ENCODE assay signal across 24 cellular contexts in genomic region chr3:116179091-116179490, GRCh38.
DNase-seq lines count a peak whose midpoint lies in the region; FAIRE-seq and TF ChIP-seq lines count a peak whose summit lies in the region.
"Had no signal": no experiment of that assay in that cellular context is flagged by ENCODE, and none has a peak within 500 bp of the region (broad histone marks: within the 10 kb centered on the region; RNA-seq: fewer than 3 reads in every experiment).

No MANE protein-coding gene starts in this region.

- peak; percentile 22 for DNase-seq in A172 (ENCODE audit: low spot score)
- peak; percentile 53 for DNase-seq in GM04504 (ENCODE audit: low read depth)
- peak; percentile 78 for DNase-seq in SK-N-MC (ENCODE audit: low read depth, low spot score)
- peak; percentile 6 for DNase-seq in fibroblast of the conjunctiva (ENCODE audit: low read depth)
- DNase-seq in frontal cortex (ENCODE audit: low spot score in 2 of 2) = no peak
- DNase-seq in endodermal cell = no peak
- no peak for DNase-seq in colonic mucosa
- no peak for DNase-seq in CD4-positive, alpha-beta memory T cell
- DNase-seq: activated CD8-positive, alpha-beta memory T cell treated with anti-CD3 and anti-CD28 coated beads, Interleukin-2, amount 50 U/mL, for 48 hours; activated naive CD4-positive, alpha-beta T cell treated with anti-CD3 and anti-CD28 coated beads, Interleukin-2, amount 10 ng/mL, durations not matched to agents 7 days and 5 days; Caco-2; effector CD4-positive, alpha-beta T cell; GDM1; HFFc6; mesendoderm; NCI-H1105; NCI-H2171 treated with DMSO at 0.1 percent for 48 hours; NK-92 treated with Interleukin-12 subunit alpha and Interleukin-12 subunit beta, amount 100 ng/mL, for 24 hours; nucleus accumbens; SHP77; T-helper 9 cell; transverse colon had no signal

- H3K9me3 ChIP-seq in SK-N-MC (ENCODE audit: low read depth, low read length) = no peaks in the 10 kb centered on the region
- no peaks in the 10 kb centered on the region for H3K9me3 ChIP-seq in endodermal cell (ENCODE audit: control insufficient read depth, low read length)
- H3K9me3 ChIP-seq in colonic mucosa = no peaks in the 10 kb centered on the region
- H3K9me3 ChIP-seq in CD4-positive, alpha-beta memory T cell (ENCODE audit: control insufficient read depth in 1 of 2, low read length in 2 of 2) = no peaks in the 10 kb centered on the region
- H3K9me3 ChIP-seq: Caco-2, transverse colon had no signal

- H3K27me3 ChIP-seq in endodermal cell (ENCODE audit: control insufficient read depth, insufficient read depth, low read length, poor library complexity, severe bottlenecking) = no peaks in the 10 kb centered on the region
- H3K27me3 ChIP-seq in colonic mucosa = no peaks in the 10 kb centered on the region
- no peaks in the 10 kb centered on the region for H3K27me3 ChIP-seq in CD4-positive, alpha-beta memory T cell (ENCODE audit: insufficient read depth, low read length)
- H3K27me3 ChIP-seq: transverse colon had no signal

- peaks cover 5% of the 10 kb centered on the region for H3K4me1 Mint-ChIP-seq in endodermal cell
- H3K4me1 Mint-ChIP-seq in CD4-positive, alpha-beta memory T cell = no peaks in the 10 kb centered on the region
- H3K4me1 Mint-ChIP-seq: activated naive CD4-positive, alpha-beta T cell treated with anti-CD3 and anti-CD28 coated beads, Interleukin-2, amount 10 ng/mL, durations not matched to agents 7 days and 5 days had no signal

- no peak for FAIRE-seq in frontal cortex (lab: Jason Lieb, UNC)
- FAIRE-seq: A204.1, K562 had no signal

- CTCF ChIA-PET in CD4-positive, alpha-beta memory T cell (lab: Charles Lee; ENCODE audit: partially characterized antibody) = no interaction called here

- no peak overlapping the region for H3K27ac Mint-ChIP-seq in endodermal cell
- no peak overlapping the region for H3K27ac Mint-ChIP-seq in CD4-positive, alpha-beta memory T cell
- H3K27ac Mint-ChIP-seq: activated naive CD4-positive, alpha-beta T cell treated with anti-CD3 and anti-CD28 coated beads, Interleukin-2, amount 10 ng/mL, durations not matched to agents 7 days and 5 days; HFFc6 had no signal

- no peaks in the 10 kb centered on the region for H3K36me3 Mint-ChIP-seq in endodermal cell (ENCODE audit: low read depth)
- no peaks in the 10 kb centered on the region for H3K36me3 Mint-ChIP-seq in CD4-positive, alpha-beta memory T cell
- H3K36me3 Mint-ChIP-seq: activated naive CD4-positive, alpha-beta T cell treated with anti-CD3 and anti-CD28 coated beads, Interleukin-2, amount 10 ng/mL, durations not matched to agents 7 days and 5 days had no signal

- H3K9me3 Mint-ChIP-seq in endodermal cell = no peaks in the 10 kb centered on the region
- peaks cover 0 to 4% (median under 1%) of the 10 kb centered on the region in 8 donors for H3K9me3 Mint-ChIP-seq in CD4-positive, alpha-beta memory T cell
- H3K9me3 Mint-ChIP-seq: activated naive CD4-positive, alpha-beta T cell treated with anti-CD3 and anti-CD28 coated beads, Interleukin-2, amount 10 ng/mL, durations not matched to agents 7 days and 5 days had no signal

- no peak overlapping the region for H3K4me3 Mint-ChIP-seq in endodermal cell
- no peak overlapping the region for H3K4me3 Mint-ChIP-seq in CD4-positive, alpha-beta memory T cell
- H3K4me3 Mint-ChIP-seq: activated naive CD4-positive, alpha-beta T cell treated with anti-CD3 and anti-CD28 coated beads, Interleukin-2, amount 10 ng/mL, durations not matched to agents 7 days and 5 days; HFFc6 had no signal

- peak overlapping the region; percentile 47; the same call in 1 of the 2 replicates for H3K4me3 ChIP-seq in SK-N-MC
- no peak overlapping the region for H3K4me3 ChIP-seq in endodermal cell (ENCODE audit: low read length)
- H3K4me3 ChIP-seq in colonic mucosa = no peak overlapping the region
- no peak overlapping the region for H3K4me3 ChIP-seq in CD4-positive, alpha-beta memory T cell (ENCODE audit: low read length in 2 of 2)
- H3K4me3 ChIP-seq: K562, transverse colon had no signal

- intact Hi-C loops in colonic mucosa (cut with DNase I) = no loop called here
- intact Hi-C loops in CD4-positive, alpha-beta memory T cell (cut with micrococcal nuclease) = no loop called here

- H3K27me3 Mint-ChIP-seq in endodermal cell (ENCODE audit: insufficient read depth) = peaks cover 2% of the 10 kb centered on the region
- no peaks in the 10 kb centered on the region for H3K27me3 Mint-ChIP-seq in CD4-positive, alpha-beta memory T cell
- H3K27me3 Mint-ChIP-seq: activated naive CD4-positive, alpha-beta T cell treated with anti-CD3 and anti-CD28 coated beads, Interleukin-2, amount 10 ng/mL, durations not matched to agents 7 days and 5 days had no signal

- H3K4me1 ChIP-seq in endodermal cell (ENCODE audit: control insufficient read depth, insufficient read depth, low read length) (no peaks in the 10 kb centered on the region), colonic mucosa (no peaks in the 10 kb centered on the region)
- no peaks in the 10 kb centered on the region for H3K4me1 ChIP-seq in CD4-positive, alpha-beta memory T cell (ENCODE audit: insufficient read depth, low read length)
- H3K4me1 ChIP-seq: Caco-2, transverse colon had no signal

- H3K36me3 ChIP-seq in SK-N-MC (ENCODE audit: insufficient read depth, low read length) (peaks cover under 1% of the 10 kb centered on the region; the same call in 1 of the 2 replicates), endodermal cell (ENCODE audit: control insufficient read depth, insufficient read depth, low read length) (no peaks in the 10 kb centered on the region), colonic mucosa (no peaks in the 10 kb centered on the region)
- H3K36me3 ChIP-seq in CD4-positive, alpha-beta memory T cell (ENCODE audit: insufficient read depth, low read length) = no peaks in the 10 kb centered on the region
- H3K36me3 ChIP-seq: transverse colon had no signal

- TF ChIP-seq CTCF in endodermal cell (conservative IDR thresholded peaks at IDR 0.05) (no peak), colonic mucosa (IDR thresholded peaks at IDR 0.05) (no peak)

- H3K9ac ChIP-seq in SK-N-MC (ENCODE audit: insufficient read length) = no peak overlapping the region
- no peak overlapping the region for H3K9ac ChIP-seq in endodermal cell (ENCODE audit: extremely low read depth, low read length, poor library complexity, severe bottlenecking)
- H3K9ac ChIP-seq in colonic mucosa (ENCODE audit: low read depth in 2 of 2, low read length in 2 of 2) = no peak overlapping the region

- H3K27ac ChIP-seq in SK-N-MC (peak overlapping the region; percentile 98), endodermal cell (ENCODE audit: low read depth, low read length) (no peak overlapping the region), colonic mucosa (no peak overlapping the region)
- H3K27ac ChIP-seq in CD4-positive, alpha-beta memory T cell (ENCODE audit: low read depth, low read length) = no peak overlapping the region
- H3K27ac ChIP-seq: transverse colon had no signal

- POLR2A ChIA-PET in CD4-positive, alpha-beta memory T cell (lab: Charles Lee; ENCODE audit: partially characterized antibody) = no interaction called here

- 100% methylated on average over 1 of the region's 1 CpG; no CpG with 5 or more reads in 1 of the 2 experiments for WGBS in endodermal cell (ENCODE audit: insufficient coverage in 1 of 2, insufficient read length in 1 of 2), 2 experiments

Comparison
In these comparisons a context has a peak if more than half of its experiments do, and no peak if none do; other contexts are left out.
1. DNase-seq: peak in A172 (single experiment), GM04504 (single experiment), SK-N-MC (single experiment) and fibroblast of the conjunctiva (single experiment); none in frontal cortex (0 of 2), endodermal cell (single experiment), colonic mucosa (single experiment) and CD4-positive, alpha-beta memory T cell (0 of 5).